Comparison of ENCODE assay signal across 1 cellular context in the genomic region with DNA sequence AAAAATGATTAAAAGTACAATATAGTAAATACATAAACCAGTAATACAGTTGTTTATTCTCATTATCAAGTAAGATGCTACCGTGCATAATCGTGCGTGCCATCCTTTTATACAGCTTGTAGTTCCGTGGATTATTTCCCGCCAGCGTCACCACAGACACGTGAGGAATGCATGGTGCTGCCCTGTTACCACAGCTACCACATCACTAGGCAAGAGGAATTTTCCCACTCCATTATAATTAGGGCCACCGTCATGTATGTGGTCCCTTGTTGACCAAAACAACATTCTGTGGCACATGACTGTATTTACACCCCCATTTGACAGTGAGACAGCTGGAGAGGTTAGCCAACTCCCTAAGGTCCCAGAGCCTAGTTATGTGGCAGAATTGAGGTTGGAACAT.
TF ChIP-seq lines count a peak whose summit lies in the region.

No MANE protein-coding gene starts in this region.

TF ChIP-seq in HCT116, 20 proteins besides CTCF, POLR2A, EP300 and RAD21 (continued from another document):
- no peak for TF ChIP-seq REST (IDR thresholded peaks at IDR 0.05; ENCODE audit: low read depth)
- no peak for TF ChIP-seq CBX3 (IDR thresholded peaks at IDR 0.05; ENCODE audit: low read depth)
- TF ChIP-seq, protein P1, sequence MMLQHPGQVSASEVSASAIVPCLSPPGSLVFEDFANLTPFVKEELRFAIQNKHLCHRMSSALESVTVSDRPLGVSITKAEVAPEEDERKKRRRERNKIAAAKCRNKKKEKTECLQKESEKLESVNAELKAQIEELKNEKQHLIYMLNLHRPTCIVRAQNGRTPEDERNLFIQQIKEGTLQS (IDR thresholded peaks at IDR 0.05), result no peak
- TF ChIP-seq EZH2 (IDR thresholded peaks at IDR 0.05), result no peak
- no peak for TF ChIP-seq FOSL1 (IDR thresholded peaks at IDR 0.05; ENCODE audit: low read depth)
- TF ChIP-seq POLR2AphosphoS5 (IDR thresholded peaks at IDR 0.05; ENCODE audit: low read depth, low read length), result no peak
- TF ChIP-seq ELF1 (IDR thresholded peaks at IDR 0.05; ENCODE audit: borderline replicate concordance, low read depth), result no peak
- no peak for TF ChIP-seq ZFX (IDR thresholded peaks at IDR 0.05)
- no peak for TF ChIP-seq SRF (IDR thresholded peaks at IDR 0.05; ENCODE audit: low read depth)
- TF ChIP-seq EGR1 (IDR thresholded peaks at IDR 0.05; ENCODE audit: low read depth), result no peak
TF ChIP-seq in HCT116: peak in this region for 0.
